34 cellular contexts compared by ENCODE assay signal in the genomic region with DNA sequence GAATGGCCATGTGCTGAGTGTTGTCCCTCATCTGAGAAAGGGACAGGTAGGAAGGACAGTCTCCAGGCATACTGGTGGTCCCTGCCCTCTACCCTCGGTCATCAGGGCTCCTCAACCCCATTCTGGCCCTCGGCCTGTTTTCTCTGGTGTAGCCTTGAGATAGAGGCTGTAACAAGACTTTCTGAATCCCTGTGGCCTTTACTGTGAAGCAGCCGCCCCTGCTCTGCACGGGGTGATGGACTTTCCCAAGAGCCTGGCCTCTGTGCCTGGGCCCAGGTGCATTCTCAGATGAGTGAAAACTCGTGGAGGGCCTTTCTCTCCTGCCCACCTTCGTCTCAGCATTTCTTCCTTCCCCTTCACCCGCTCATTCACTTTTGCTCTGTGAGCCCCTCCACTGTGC. TPM values are rescaled to one million over a fixed set of nuclear protein-coding genes. Genes with fewer than 3 reads are reported as not detected.
"Had no signal": no experiment of that assay in that cellular context is flagged by ENCODE, and none has a peak within 500 bp of the region (broad histone marks: within the 10 kb centered on the region; RNA-seq: fewer than 3 reads in every experiment).

No MANE protein-coding gene starts in this region.

- H3K9me3 ChIP-seq: esophagus muscularis mucosa, gastroesophageal sphincter had no signal

- H3K4me3 Mint-ChIP-seq: activated B cell treated with CpG ODN at 0.5 μM for 24 hours; activated CD8-positive, alpha-beta T cell treated with anti-CD3 and anti-CD28 coated beads for 36 hours; activated naive CD8-positive, alpha-beta T cell; activated T-cell treated with anti-CD3 and anti-CD28 coated beads, Interleukin-2, amount 50 U/mL, for 4 hours; activated T-helper 17 cell treated with anti-CD3 and anti-CD28 coated beads, Interleukin-2, amount 50 U/mL, for 72 hours; effector memory CD8-positive, alpha-beta T cell; T-helper 17 cell; T-helper 2 cell treated with Interferon-gamma antibody and Interleukin-4, amounts not matched to agents 5 μg/mL and 100 μg/mL, for 36 hours had no signal

- H3K9me3 Mint-ChIP-seq: activated B cell treated with CpG ODN at 0.5 μM for 24 hours; activated CD8-positive, alpha-beta T cell treated with anti-CD3 and anti-CD28 coated beads for 36 hours; activated T-cell treated with anti-CD3 and anti-CD28 coated beads, Interleukin-2, amount 50 U/mL, for 4 hours; activated T-helper 17 cell treated with anti-CD3 and anti-CD28 coated beads, Interleukin-2, amount 50 U/mL, for 72 hours; effector memory CD8-positive, alpha-beta T cell; T-helper 2 cell treated with Interferon-gamma antibody and Interleukin-4, amounts not matched to agents 5 μg/mL and 100 μg/mL, for 36 hours had no signal

- H3K27ac Mint-ChIP-seq: activated B cell treated with CpG ODN at 0.5 μM for 24 hours; activated CD8-positive, alpha-beta T cell treated with anti-CD3 and anti-CD28 coated beads for 36 hours; activated naive CD8-positive, alpha-beta T cell; activated T-helper 17 cell treated with anti-CD3 and anti-CD28 coated beads, Interleukin-2, amount 50 U/mL, for 72 hours; effector memory CD8-positive, alpha-beta T cell; T-helper 2 cell treated with Interferon-gamma antibody and Interleukin-4, amounts not matched to agents 5 μg/mL and 100 μg/mL, for 36 hours had no signal

- H3K36me3 ChIP-seq: esophagus muscularis mucosa, gastroesophageal sphincter, WERI-Rb-1 had no signal

- H3K27ac ChIP-seq: esophagus muscularis mucosa, foreskin keratinocyte, gastroesophageal sphincter, WERI-Rb-1 had no signal

- H3K4me3 ChIP-seq: esophagus muscularis mucosa, gastroesophageal sphincter had no signal

- DNase-seq: activated B cell treated with CpG ODN at 0.5 μM for 24 hours; activated CD4-positive, alpha-beta T cell treated with anti-CD3 and anti-CD28 coated beads for 48 hours; activated CD4-positive, alpha-beta T cell treated with anti-CD3 and anti-CD28 coated beads, Interleukin-2, amount 50 U/mL, for 1 hour; activated CD4-positive, alpha-beta T cell treated with anti-CD3 and anti-CD28 coated beads, Interleukin-2, amount 50 U/mL, for 48 hours; activated CD8-positive, alpha-beta memory T cell treated with anti-CD3 and anti-CD28 coated beads for 24 hours; activated CD8-positive, alpha-beta T cell treated with anti-CD3 and anti-CD28 coated beads for 36 hours; activated effector memory CD4-positive, alpha-beta T cell treated with Interleukin-2 at 50 U/mL for 16 hours; activated gamma-delta T cell treated with Interleukin-2 at 50 U/mL for 16 hours; activated naive CD4-positive, alpha-beta T cell treated with anti-CD3 and anti-CD28 coated beads, Interleukin-2, amount 50 U/mL, for 16 hours; activated naive CD4-positive, alpha-beta T cell treated with Interleukin-2 at 50 U/mL for 16 hours; activated T-cell treated with anti-CD3 and anti-CD28 coated beads, Interleukin-2, amount 50 U/mL, for 4 hours; amniotic stem cell; anterior cingulate cortex; caudate nucleus; cortex of kidney; dermis blood vessel endothelial cell; effector CD4-positive, alpha-beta T cell; effector memory CD8-positive, alpha-beta T cell; erythroblast; foreskin keratinocyte; T-helper 1 cell; T-helper 17 cell; T1000 had no signal

- H3K27me3 Mint-ChIP-seq: activated CD8-positive, alpha-beta T cell treated with anti-CD3 and anti-CD28 coated beads for 36 hours had no signal

- H3K36me3 Mint-ChIP-seq: activated naive CD8-positive, alpha-beta T cell had no signal

- H3K4me1 ChIP-seq: foreskin keratinocyte had no signal

- H3K4me1 Mint-ChIP-seq: activated B cell treated with CpG ODN at 0.5 μM for 24 hours; activated T-helper 17 cell treated with anti-CD3 and anti-CD28 coated beads, Interleukin-2, amount 50 U/mL, for 72 hours had no signal

- H3K27me3 ChIP-seq: esophagus muscularis mucosa, gastroesophageal sphincter had no signal

- ATAC-seq: activated CD4-positive, CD25-positive, alpha-beta regulatory T cell treated with anti-CD3 and anti-CD28 coated beads, Interleukin-2, amount 50 U/mL, for 24 hours; activated CD8-positive, alpha-beta T cell treated with anti-CD3 and anti-CD28 coated beads for 36 hours; activated T-cell treated with anti-CD3 and anti-CD28 coated beads, Interleukin-2, amount 50 U/mL, for 4 hours; activated T-helper 17 cell treated with anti-CD3 and anti-CD28 coated beads, Interleukin-2, amount 50 U/mL, for 72 hours; effector memory CD8-positive, alpha-beta T cell; foreskin keratinocyte; gastroesophageal sphincter; T-helper 17 cell had no signal

- FAIRE-seq: astrocyte, colon had no signal

RNA-seq across cellular contexts. Expression of gene CASQ1, which starts 3.0 kb away (rescaled TPM):
- total RNA-seq: activated B cell treated with CpG ODN at 0.5 μM for 24 hours; activated CD8-positive, alpha-beta T cell treated with anti-CD3 and anti-CD28 coated beads for 36 hours; activated T-cell treated with anti-CD3 and anti-CD28 coated beads, Interleukin-2, amount 50 U/mL, for 4 hours; activated T-helper 17 cell treated with anti-CD3 and anti-CD28 coated beads, Interleukin-2, amount 50 U/mL, for 72 hours; dermis blood vessel endothelial cell; foreskin keratinocyte; glomerular endothelial cell; T-helper 17 cell had no signal
- polyA plus RNA-seq: foreskin keratinocyte had no signal

RNA-seq across cellular contexts. Expression of gene ATP1A4, which starts 36.0 kb away (rescaled TPM):
- total RNA-seq: activated B cell treated with CpG ODN at 0.5 μM for 24 hours; activated CD8-positive, alpha-beta T cell treated with anti-CD3 and anti-CD28 coated beads for 36 hours; activated T-cell treated with anti-CD3 and anti-CD28 coated beads, Interleukin-2, amount 50 U/mL, for 4 hours; astrocyte; chondrocyte; dermis blood vessel endothelial cell; foreskin keratinocyte; glomerular endothelial cell had no signal
- polyA plus RNA-seq: foreskin keratinocyte had no signal
